Comparison of ENCODE assay signal across 8 cellular contexts in the genomic region with DNA sequence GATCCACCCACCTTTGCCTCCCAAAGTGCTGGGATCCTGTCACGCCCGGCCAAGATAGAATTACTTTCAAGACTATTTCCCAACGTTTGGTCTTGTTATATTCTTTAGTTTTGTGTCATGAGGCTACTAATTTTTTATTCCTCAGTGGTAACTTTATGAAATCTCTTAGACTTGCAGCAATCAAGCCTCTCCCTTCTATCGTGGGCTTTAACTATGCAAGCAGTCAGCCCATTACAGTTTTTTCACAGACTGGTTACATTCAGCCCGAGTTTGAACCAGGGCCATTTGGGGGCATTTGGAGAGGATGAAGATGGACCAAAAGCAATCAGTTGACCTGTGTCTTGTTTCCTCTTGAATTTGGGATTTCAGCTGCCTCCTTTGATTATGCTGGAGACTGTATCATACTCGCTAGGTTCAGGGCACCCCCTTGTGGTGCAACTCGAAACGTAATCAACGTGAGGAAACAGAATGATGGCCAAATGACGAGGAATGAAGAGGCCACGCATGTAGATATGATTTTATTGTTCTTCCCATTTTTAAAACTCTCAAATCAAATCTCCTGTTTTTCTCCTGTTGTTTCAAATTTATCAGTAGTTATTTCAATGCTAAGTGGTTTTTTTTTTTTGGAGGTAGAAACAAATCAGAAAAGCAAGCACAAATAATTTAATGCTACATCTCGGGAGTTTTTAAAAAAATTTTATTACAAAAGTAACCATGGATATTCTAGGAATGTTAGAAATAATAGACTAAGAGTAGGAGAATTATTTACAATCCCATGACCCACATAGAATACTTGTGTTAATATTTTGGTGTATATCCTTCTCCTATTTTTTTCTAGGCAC.
DNase-seq lines count a peak whose midpoint lies in the region; ATAC-seq and TF ChIP-seq lines count a peak whose summit lies in the region.

No MANE protein-coding gene starts in this region.

- no peak overlapping the region; the same call in 1 of the 2 replicates for H3K27ac Mint-ChIP-seq in WTC11

- H4K20me1 ChIP-seq in HCT116 (ENCODE audit: insufficient read depth), result no peaks in the 10 kb centered on the region

- peaks cover 2% of the 10 kb centered on the region for H3K79me1 ChIP-seq in trophoblast cell (ENCODE audit: low read length)

- peak; percentile 60 for DNase-seq in activated CD4-positive, alpha-beta T cell treated with anti-CD3 and anti-CD28 coated beads for 48 hours
- no peak for DNase-seq in activated CD4-positive, alpha-beta T cell treated with anti-CD3 and anti-CD28 coated beads for 4 hours
- DNase-seq in HCT116 (ENCODE audit: low read depth, low spot score), result peak; percentile 47
- DNase-seq in NAMALWA (ENCODE audit: low spot score), result peak; percentile 69
- peak; percentile 71 for DNase-seq in WTC11 (ENCODE audit: low spot score)
- peak in 1 of 2 donors; percentile 57 for DNase-seq in foreskin keratinocyte
- DNase-seq in trophoblast cell, result peak; percentile 54 to 88

- no peak overlapping the region for H3K23ac ChIP-seq in trophoblast cell (ENCODE audit: low read length)

- no peak overlapping the region for H2BK12ac ChIP-seq in trophoblast cell (ENCODE audit: low read length)

- H3K36me3 ChIP-seq in HCT116 (ENCODE audit: control insufficient read depth in 1 of 2, insufficient read depth in 2 of 2, low read length in 2 of 2) (no peaks in the 10 kb centered on the region), trophoblast cell (ENCODE audit: control insufficient read depth in 1 of 2, insufficient read depth in 2 of 2, low read length in 2 of 2) (peaks cover 9 to 10% of the 10 kb centered on the region in 2 experiments)

- H2AFZ ChIP-seq in HCT116 (ENCODE audit: low read depth, low read length, poor library complexity, severe bottlenecking) (peak overlapping the region; percentile 41), trophoblast cell (ENCODE audit: insufficient read depth, low read length, poor library complexity) (no peak overlapping the region)

- no peak overlapping the region for H3K18ac ChIP-seq in trophoblast cell (ENCODE audit: low read length)

- no peak overlapping the region for H3K14ac ChIP-seq in trophoblast cell (ENCODE audit: low read length)

- H3K79me2 ChIP-seq in HCT116 (ENCODE audit: insufficient read depth, low read length) (no peaks in the 10 kb centered on the region), trophoblast cell (ENCODE audit: control insufficient read depth, insufficient read depth, low read length, poor library complexity) (peaks cover 6% of the 10 kb centered on the region)

- H4K8ac ChIP-seq in trophoblast cell (ENCODE audit: low read depth, low read length), result no peak overlapping the region

- POLR2A ChIA-PET in HCT116 (lab: Charles Lee), result no interaction called here
- POLR2A ChIA-PET in WTC11 (lab: Charles Lee), result no interaction called here

- peak; percentile 19 to 77 (median 71); a peak in 5 of 6 replicates for TF ChIP-seq CTCF in HCT116 (IDR thresholded peaks at IDR 0.05 in 2 of 3, conservative IDR thresholded peaks at IDR 0.05 in 1 of 3; ENCODE audit: borderline replicate concordance in 1 of 3, insufficient read depth in 1 of 3, low read depth in 2 of 3, low read length in 2 of 3)
- peak; percentile 42; the same call in 1 of the 2 replicates for TF ChIP-seq CTCF in WTC11 (IDR thresholded peaks at IDR 0.05)
- TF ChIP-seq CTCF in foreskin keratinocyte (conservative IDR thresholded peaks at IDR 0.05), result peak; percentile 89

- H3K4ac ChIP-seq in trophoblast cell (ENCODE audit: low read depth, low read length), result peak overlapping the region; percentile 56

- peaks cover 26% of the 10 kb centered on the region for H3K4me1 Mint-ChIP-seq in WTC11

- WGBS in trophoblast cell (ENCODE audit: extremely low coverage, insufficient coverage, insufficient read length), result no CpG with 5 or more reads among the region's 12 CpGs

- H3K4me2 ChIP-seq in HCT116 (ENCODE audit: low read length) (no peak overlapping the region), trophoblast cell (ENCODE audit: low read length) (no peak overlapping the region)

- no peak overlapping the region for H4K91ac ChIP-seq in trophoblast cell (ENCODE audit: low read depth, low read length)

- H3K9me3 ChIP-seq in HCT116 (ENCODE audit: control insufficient read depth in 1 of 2, insufficient read depth in 1 of 2, low read depth in 1 of 2, low read length in 2 of 2), result no peaks in the 10 kb centered on the region
- no peaks in the 10 kb centered on the region for H3K9me3 ChIP-seq in trophoblast cell (ENCODE audit: insufficient read depth, low read depth, low read length)

- no peaks in the 10 kb centered on the region for H3K9me2 ChIP-seq in HCT116 (ENCODE audit: insufficient read depth)

- intact Hi-C loops in HCT116 (cut with micrococcal nuclease), result loop anchor here (1.0 to 10.0 kb wide), 3 partner anchors 144 to 1206 kb away; no protein-coding TSS in a partner anchor

- H3K4me1 ChIP-seq in HCT116 (ENCODE audit: control insufficient read depth in 1 of 2, insufficient read depth in 2 of 2, low read length in 2 of 2) (no peaks in the 10 kb centered on the region), foreskin keratinocyte (no peaks in the 10 kb centered on the region), trophoblast cell (ENCODE audit: control insufficient read depth in 1 of 2, insufficient read depth in 2 of 2, low read length in 2 of 2) (peaks cover 0 to 5% of the 10 kb centered on the region in 2 experiments)

- CTCF ChIA-PET in HCT116 (lab: Charles Lee) (interaction anchor here (1.4 to 1.8 kb wide), 2 partner anchors 23 to 366 kb away, joined by 6 to 9 read pairs; no protein-coding TSS in a partner anchor), WTC11 (lab: Charles Lee) (interaction anchor here (0.6 to 1.9 kb wide), 11 partner anchors 9 to 366 kb away, joined by 3 to 6 read pairs (median 3); no protein-coding TSS in a partner anchor)

- no peak overlapping the region for H2BK5ac ChIP-seq in trophoblast cell (ENCODE audit: low read depth, low read length, poor library complexity)

- RAD21 ChIA-PET in HCT116 (lab: Charles Lee; ENCODE audit: low non-redundant PET in 1 of 2, low total read pairs in 2 of 2, uncharacterized antibody in 2 of 2, unreplicated experiment in 2 of 2), result no interaction called here

- no peak overlapping the region for H2BK120ac ChIP-seq in trophoblast cell (ENCODE audit: insufficient read depth, low read length, poor library complexity)

- BruUV-seq in HCT116 (replicated peaks; lab: Mats Ljungman, UMichigan), result no TSS peak

- no peak for TF ChIP-seq POLR2A in HCT116 (IDR thresholded peaks at IDR 0.05; ENCODE audit: borderline replicate concordance, extremely low read depth, insufficient read depth, insufficient read length)

- no peaks in the 10 kb centered on the region for H3K9me3 Mint-ChIP-seq in WTC11

- H3K36me3 Mint-ChIP-seq in WTC11, result no peaks in the 10 kb centered on the region

- no peak overlapping the region for H3K27ac ChIP-seq in HCT116 (ENCODE audit: low read depth, low read length)
- H3K27ac ChIP-seq in foreskin keratinocyte, result no peak overlapping the region
- no peak overlapping the region for H3K27ac ChIP-seq in trophoblast cell (ENCODE audit: low read depth, low read length)

- H3K27me3 ChIP-seq in HCT116 (ENCODE audit: insufficient read depth, low read length) (no peaks in the 10 kb centered on the region), foreskin keratinocyte (no peaks in the 10 kb centered on the region), trophoblast cell (ENCODE audit: insufficient read depth, low read length) (no peaks in the 10 kb centered on the region)

- H4K12ac ChIP-seq in trophoblast cell (ENCODE audit: low read depth, low read length), result no peak overlapping the region

- no peak overlapping the region for H2AK5ac ChIP-seq in trophoblast cell (ENCODE audit: low read length)

- ATAC-seq in HCT116, result peak; percentile 91
- peak; percentile 65 for ATAC-seq in WTC11
- ATAC-seq in foreskin keratinocyte, result peak; percentile 92
- ATAC-seq in GM21528 (IDR thresholded peaks at IDR 0.05; ENCODE audit: low FRiP score, unreplicated experiment), result no peak

- peak; percentile 64 for TF ChIP-seq RAD21 in HCT116 (IDR thresholded peaks at IDR 0.05; ENCODE audit: low read depth)

- no peak overlapping the region for H3K4me3 Mint-ChIP-seq in WTC11

- H3K27me3 Mint-ChIP-seq in WTC11 (ENCODE audit: low read depth), result no peaks in the 10 kb centered on the region

- H3K9ac ChIP-seq in HCT116 (ENCODE audit: low read length), result no peak overlapping the region
- no peak overlapping the region for H3K9ac ChIP-seq in trophoblast cell (ENCODE audit: low read length)

- H3K4me3 ChIP-seq in HCT116 (replicated peaks in 1 of 2; ENCODE audit: low read depth in 1 of 2, low read length in 2 of 2) (no peak overlapping the region), trophoblast cell (ENCODE audit: low read depth, low read length) (no peak overlapping the region)

TF ChIP-seq in HCT116, 20 proteins besides CTCF, POLR2A, EP300 and RAD21 (continues in another document):
- TF ChIP-seq SP1 (IDR thresholded peaks at IDR 0.05; ENCODE audit: low read depth) (no peak), TCF7L2 (IDR thresholded peaks at IDR 0.05; ENCODE audit: borderline replicate concordance, extremely low read depth, insufficient read depth, insufficient read length) (no peak), ZNF274 (IDR thresholded peaks at IDR 0.05; ENCODE audit: low read depth, low read length) (no peak), POLR2AphosphoS5 (IDR thresholded peaks at IDR 0.05; ENCODE audit: low read depth, low read length) (no peak), EGR1 (IDR thresholded peaks at IDR 0.05; ENCODE audit: low read depth) (no peak), EZH2phosphoT487 (IDR thresholded peaks at IDR 0.05; ENCODE audit: borderline replicate concordance) (no peak), YY1 (IDR thresholded peaks at IDR 0.05; ENCODE audit: extremely low read depth, insufficient replicate concordance, low read depth, low read length) (no peak), CBX3 (IDR thresholded peaks at IDR 0.05; ENCODE audit: low read depth) (no peak)

TF ChIP-seq in WTC11, 78 proteins besides CTCF, POLR2A, EP300 and RAD21 (continues in another document):
- TF ChIP-seq ZNF263 (CRISPR knock-in tag; IDR thresholded peaks at IDR 0.05; ENCODE audit: low read depth), result no peak
- no peak for TF ChIP-seq NR3C1 (CRISPR knock-in tag; conservative IDR thresholded peaks at IDR 0.05; ENCODE audit: low read depth)

Comparison
In these comparisons a context has a peak if more than half of its experiments do, and no peak if none do; other contexts are left out.
1. DNase-seq: peak in activated CD4-positive, alpha-beta T cell treated with anti-CD3 and anti-CD28 coated beads for 48 hours (single experiment), HCT116 (single experiment), NAMALWA (single experiment), WTC11 (single experiment) and trophoblast cell (2 of 2); none in activated CD4-positive, alpha-beta T cell treated with anti-CD3 and anti-CD28 coated beads for 4 hours (0 of 2).
2. Peak in every context shown above with its lines, with median percentiles within 50 percentile points of each other: CTCF ChIP-seq.